ENCODE assay signal across 1 cellular context in the genomic region with DNA sequence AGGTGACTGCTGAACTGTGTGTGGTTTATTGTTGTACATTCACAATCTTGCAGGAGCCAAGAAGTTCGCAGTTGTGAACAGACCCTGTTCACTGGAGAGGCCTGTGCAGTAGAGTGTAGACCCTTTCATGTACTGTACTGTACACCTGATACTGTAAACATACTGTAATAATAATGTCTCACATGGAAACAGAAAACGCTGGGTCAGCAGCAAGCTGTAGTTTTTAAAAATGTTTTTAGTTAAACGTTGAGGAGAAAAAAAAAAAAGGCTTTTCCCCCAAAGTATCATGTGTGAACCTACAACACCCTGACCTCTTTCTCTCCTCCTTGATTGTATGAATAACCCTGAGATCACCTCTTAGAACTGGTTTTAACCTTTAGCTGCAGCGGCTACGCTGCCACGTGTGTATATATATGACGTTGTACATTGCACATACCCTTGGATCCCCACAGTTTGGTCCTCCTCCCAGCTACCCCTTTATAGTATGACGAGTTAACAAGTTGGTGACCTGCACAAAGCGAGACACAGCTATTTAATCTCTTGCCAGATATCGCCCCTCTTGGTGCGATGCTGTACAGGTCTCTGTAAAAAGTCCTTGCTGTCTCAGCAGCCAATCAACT.
A peak's percentile ranks its signal among the peaks of the same experiment; 100 is the strongest.
TF ChIP-seq lines count a peak whose summit lies in the region.

No MANE protein-coding gene starts in this region.

TF ChIP-seq in IMR-90, 13 proteins besides CTCF, POLR2A, EP300 and RAD21:
- TF ChIP-seq MAFK (IDR thresholded peaks at IDR 0.05; ENCODE audit: low read depth, low read length) (peak; percentile 61), BHLHE40 (IDR thresholded peaks at IDR 0.05; ENCODE audit: low read depth, low read length) (no peak)
TF ChIP-seq in IMR-90: peak in this region for 1.
